Comparison of ENCODE assay signal across 1 cellular context in genomic region chr7:98826811-98827231, GRCh38.
TF ChIP-seq lines count a peak whose summit lies in the region.

No MANE protein-coding gene starts in this region.

TF ChIP-seq in HepG2, 621 proteins besides CTCF, POLR2A, EP300 and RAD21 (continued from another document):
- TF ChIP-seq ZBTB43 (CRISPR knock-in tag; conservative IDR thresholded peaks at IDR 0.05): no peak
- no peak for TF ChIP-seq DPF2 (CRISPR knock-in tag; IDR thresholded peaks at IDR 0.05; ENCODE audit: borderline replicate concordance, low read depth)
- TF ChIP-seq TBL1XR1 (IDR thresholded peaks at IDR 0.05; ENCODE audit: borderline replicate concordance, low read length, partially characterized antibody): no peak
- no peak for TF ChIP-seq ZNF510 (CRISPR knock-in tag; IDR thresholded peaks at IDR 0.05; ENCODE audit: low read depth)
- TF ChIP-seq, protein P1, sequence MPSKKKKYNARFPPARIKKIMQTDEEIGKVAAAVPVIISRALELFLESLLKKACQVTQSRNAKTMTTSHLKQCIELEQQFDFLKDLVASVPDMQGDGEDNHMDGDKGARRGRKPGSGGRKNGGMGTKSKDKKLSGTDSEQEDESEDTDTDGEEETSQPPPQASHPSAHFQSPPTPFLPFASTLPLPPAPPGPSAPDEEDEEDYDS (CRISPR knock-in tag; IDR thresholded peaks at IDR 0.05): no peak
